Comparison of ENCODE assay signal across 8 cellular contexts in the genomic region with DNA sequence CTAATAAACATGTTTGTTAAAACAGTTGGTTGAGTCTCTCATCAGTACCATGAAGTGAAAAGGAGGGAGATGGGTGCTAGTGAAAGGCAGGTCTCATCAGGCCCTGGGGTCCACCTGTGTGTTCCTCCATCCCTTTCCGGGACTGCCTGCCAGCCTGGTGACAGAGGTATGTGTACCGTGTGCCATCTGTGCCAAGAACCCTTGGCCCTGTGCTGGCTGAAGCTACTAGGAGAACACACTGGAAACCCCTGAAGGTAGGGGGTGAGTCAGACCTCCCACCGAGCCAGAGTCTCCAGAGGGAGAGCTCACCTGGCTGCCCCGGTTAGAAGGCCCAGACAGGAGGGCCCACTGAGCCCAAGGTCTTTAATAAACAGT.
DNase-seq lines count a peak whose midpoint lies in the region; ATAC-seq lines count a peak whose summit lies in the region.

No MANE protein-coding gene starts in this region.

- no peak overlapping the region for H2AFZ ChIP-seq in neuron (ENCODE audit: low read depth, low read length)

- no peak for ATAC-seq in HG02981 (IDR thresholded peaks at IDR 0.05; ENCODE audit: unreplicated experiment)

- peaks cover 36% of the 10 kb centered on the region for H3K4me1 ChIP-seq in effector memory CD4-positive, alpha-beta T cell (ENCODE audit: control insufficient read depth, insufficient read depth, low read length, poor library complexity, severe bottlenecking)
- H3K4me1 ChIP-seq in neuron (ENCODE audit: insufficient read depth, low read length): peaks cover 47% of the 10 kb centered on the region

- no peaks in the 10 kb centered on the region for H3K27me3 ChIP-seq in effector memory CD4-positive, alpha-beta T cell (replicated peaks; ENCODE audit: control insufficient read depth, insufficient read depth, low read length, poor library complexity, severe bottlenecking)
- H3K27me3 ChIP-seq in neuron (ENCODE audit: insufficient read depth, low read length): no peaks in the 10 kb centered on the region

- DNase-seq in NK-92 treated with Interleukin-12 subunit alpha and Interleukin-12 subunit beta, amount 100 ng/mL, for 24 hours (lab: John Stamatoyannopoulos, UW): peak; percentile 34
- no peak for DNase-seq in NK-92 (lab: John Stamatoyannopoulos, UW; ENCODE audit: unreplicated experiment)
- DNase-seq in SK-N-MC (ENCODE audit: low read depth, low spot score): no peak
- DNase-seq in effector memory CD4-positive, alpha-beta T cell: peak in 1 of 3 donors; percentile 31
- no peak for DNase-seq in UCSD-AML1 (lab: John Stamatoyannopoulos, UW; ENCODE audit: unreplicated experiment)
- DNase-seq in T1000 (lab: John Stamatoyannopoulos, UW): no peak

- H3K27ac ChIP-seq in SK-N-MC: no peak overlapping the region
- peak overlapping the region; percentile 92 for H3K27ac ChIP-seq in effector memory CD4-positive, alpha-beta T cell (ENCODE audit: insufficient read depth, low read length, poor library complexity, severe bottlenecking)

- no peaks in the 10 kb centered on the region for H3K9me3 ChIP-seq in SK-N-MC (ENCODE audit: low read depth, low read length)
- no peaks in the 10 kb centered on the region for H3K9me3 ChIP-seq in effector memory CD4-positive, alpha-beta T cell (ENCODE audit: control insufficient read depth, low read length)
- no peaks in the 10 kb centered on the region for H3K9me3 ChIP-seq in neuron (ENCODE audit: low read length)

- H3K36me3 ChIP-seq in SK-N-MC (ENCODE audit: insufficient read depth, low read length) (peaks cover 14% of the 10 kb centered on the region), neuron (ENCODE audit: insufficient read depth, low read length) (peaks cover 15% of the 10 kb centered on the region)
- peaks cover 22% of the 10 kb centered on the region for H3K36me3 ChIP-seq in effector memory CD4-positive, alpha-beta T cell (ENCODE audit: control insufficient read depth, insufficient read depth, low read length)

- no peak overlapping the region for H3K9ac ChIP-seq in SK-N-MC (ENCODE audit: insufficient read length)

- peak overlapping the region; percentile 83 for H3K4me3 ChIP-seq in SK-N-MC
- peak overlapping the region; percentile 93 for H3K4me3 ChIP-seq in effector memory CD4-positive, alpha-beta T cell (ENCODE audit: insufficient read depth, low read depth, low read length, poor library complexity, severe bottlenecking)
- H3K4me3 ChIP-seq in neuron (ENCODE audit: low read length): peak overlapping the region; percentile 77
